13 cellular contexts compared by ENCODE assay signal in the genomic region with DNA sequence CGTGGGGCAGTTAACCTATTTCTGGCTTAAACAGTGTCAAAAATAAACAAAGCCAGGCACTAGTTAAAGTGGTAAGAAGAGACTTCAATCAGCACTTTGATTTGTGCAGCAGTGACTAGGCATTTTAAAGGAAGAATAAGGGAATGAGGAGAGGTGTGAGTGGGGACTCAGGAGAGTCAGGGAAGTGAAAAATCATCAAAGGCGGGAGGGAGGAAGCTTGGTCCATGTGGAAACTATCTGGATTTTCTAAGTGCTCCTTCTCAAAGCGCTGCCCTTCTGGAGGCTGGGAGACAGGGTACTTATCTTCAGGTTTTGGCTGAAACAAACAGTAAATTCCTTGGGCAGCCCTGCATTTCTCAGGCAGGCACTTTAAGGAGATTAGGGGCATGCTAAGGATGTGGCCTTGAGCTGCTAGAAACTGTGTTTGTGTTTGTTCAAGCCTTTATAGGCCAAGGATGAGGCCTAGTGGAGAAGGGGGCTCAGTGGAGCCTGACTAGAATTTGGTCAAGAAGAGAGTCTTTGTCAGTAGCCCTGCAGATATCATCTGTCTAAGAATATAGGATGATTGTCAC.
DNase-seq lines count a peak whose midpoint lies in the region; ATAC-seq and TF ChIP-seq lines count a peak whose summit lies in the region.
"Had no signal": no experiment of that assay in that cellular context is flagged by ENCODE, and none has a peak within 500 bp of the region (broad histone marks: within the 10 kb centered on the region; RNA-seq: fewer than 3 reads in every experiment).

No MANE protein-coding gene starts in this region.

- no peak for TF ChIP-seq CTCF in osteocyte (IDR thresholded peaks at IDR 0.05)
- no peak for TF ChIP-seq CTCF in CD4-positive, alpha-beta T cell (IDR thresholded peaks at IDR 0.05)

- H3K4me3 Mint-ChIP-seq in osteocyte (ENCODE audit: unreplicated experiment): no peak overlapping the region
- no peak overlapping the region for H3K4me3 Mint-ChIP-seq in CD4-positive, alpha-beta T cell
- H3K4me3 Mint-ChIP-seq: mesothelial cell of epicardium had no signal

- peaks cover 25% of the 10 kb centered on the region for H3K4me1 Mint-ChIP-seq in osteocyte (ENCODE audit: unreplicated experiment)
- H3K4me1 Mint-ChIP-seq in CD4-positive, alpha-beta T cell (ENCODE audit: low read depth): no peaks in the 10 kb centered on the region
- H3K4me1 Mint-ChIP-seq: mesothelial cell of epicardium had no signal

- peak overlapping the region; percentile 79 for H3K27ac ChIP-seq in epithelial cell of prostate
- H3K27ac ChIP-seq in CD4-positive, alpha-beta T cell (ENCODE audit: low read depth, low read length): no peak overlapping the region
- H3K27ac ChIP-seq: SK-N-MC had no signal

- POLR2A ChIA-PET in CD4-positive, alpha-beta T cell (lab: Charles Lee): no interaction called here

- H3K27me3 ChIP-seq in CD4-positive, alpha-beta T cell (ENCODE audit: control insufficient read depth, insufficient read depth, low read length): no peaks in the 10 kb centered on the region

- ATAC-seq in CD4-positive, alpha-beta T cell (ENCODE audit: poor library complexity): no peak
- no peak for ATAC-seq in HG03521 (IDR thresholded peaks at IDR 0.05; ENCODE audit: unreplicated experiment)

- H3K9me3 ChIP-seq in CD4-positive, alpha-beta T cell (ENCODE audit: control insufficient read depth, low read length): peaks cover 4% of the 10 kb centered on the region

- no peaks in the 10 kb centered on the region for H3K27me3 Mint-ChIP-seq in osteocyte (ENCODE audit: unreplicated experiment)
- no peaks in the 10 kb centered on the region for H3K27me3 Mint-ChIP-seq in CD4-positive, alpha-beta T cell

- CTCF ChIA-PET in CD4-positive, alpha-beta T cell (lab: Charles Lee): no interaction called here

- DNase-seq in D341Med (ENCODE audit: low spot score) (peak; percentile 41), NCI-H82 (lab: John Stamatoyannopoulos, UW) (peak; percentile 74), epithelial cell of prostate (ENCODE audit: low read depth, low spot score) (no peak), osteocyte (ENCODE audit: extremely low spot score, unreplicated experiment) (no peak), NCI-H2107 treated with DMSO at 0.1 percent for 48 hours (lab: John Stamatoyannopoulos, UW; ENCODE audit: unreplicated experiment) (no peak), NCI-H1417 treated with DMSO at 0.1 percent for 48 hours (lab: John Stamatoyannopoulos, UW) (no peak)
- DNase-seq in CD4-positive, alpha-beta T cell: no peak
- DNase-seq: activated CD4-positive, CD25-positive, alpha-beta regulatory T cell treated with anti-CD3 and anti-CD28 coated beads, Interleukin-2, amount 50 U/mL, for 72 hours; activated T-cell treated with anti-CD3 and anti-CD28 coated beads, Interleukin-2, amount 50 U/mL, for 48 hours; NCI-H1417 had no signal

- peak overlapping the region; percentile 74 for H3K27ac Mint-ChIP-seq in osteocyte (ENCODE audit: unreplicated experiment)
- no peak overlapping the region for H3K27ac Mint-ChIP-seq in CD4-positive, alpha-beta T cell
- H3K27ac Mint-ChIP-seq: mesothelial cell of epicardium had no signal

- H3K36me3 Mint-ChIP-seq in osteocyte (ENCODE audit: unreplicated experiment): no peaks in the 10 kb centered on the region
- H3K36me3 Mint-ChIP-seq in CD4-positive, alpha-beta T cell (ENCODE audit: low read depth): no peaks in the 10 kb centered on the region

- intact Hi-C loops in CD4-positive, alpha-beta T cell (cut with DNase I, micrococcal nuclease): no loop called here

- no peaks in the 10 kb centered on the region for H3K9me3 Mint-ChIP-seq in osteocyte (ENCODE audit: unreplicated experiment)
- no peaks in the 10 kb centered on the region for H3K9me3 Mint-ChIP-seq in CD4-positive, alpha-beta T cell

Comparison
In these comparisons a context has a peak if more than half of its experiments do, and no peak if none do; other contexts are left out.
1. DNase-seq: peak in D341Med (single experiment) and NCI-H82 (single experiment); none in epithelial cell of prostate (single experiment), osteocyte (single experiment), CD4-positive, alpha-beta T cell (0 of 10), NCI-H2107 treated with DMSO at 0.1 percent for 48 hours (single experiment) and NCI-H1417 treated with DMSO at 0.1 percent for 48 hours (single experiment).